In the genomic region with DNA sequence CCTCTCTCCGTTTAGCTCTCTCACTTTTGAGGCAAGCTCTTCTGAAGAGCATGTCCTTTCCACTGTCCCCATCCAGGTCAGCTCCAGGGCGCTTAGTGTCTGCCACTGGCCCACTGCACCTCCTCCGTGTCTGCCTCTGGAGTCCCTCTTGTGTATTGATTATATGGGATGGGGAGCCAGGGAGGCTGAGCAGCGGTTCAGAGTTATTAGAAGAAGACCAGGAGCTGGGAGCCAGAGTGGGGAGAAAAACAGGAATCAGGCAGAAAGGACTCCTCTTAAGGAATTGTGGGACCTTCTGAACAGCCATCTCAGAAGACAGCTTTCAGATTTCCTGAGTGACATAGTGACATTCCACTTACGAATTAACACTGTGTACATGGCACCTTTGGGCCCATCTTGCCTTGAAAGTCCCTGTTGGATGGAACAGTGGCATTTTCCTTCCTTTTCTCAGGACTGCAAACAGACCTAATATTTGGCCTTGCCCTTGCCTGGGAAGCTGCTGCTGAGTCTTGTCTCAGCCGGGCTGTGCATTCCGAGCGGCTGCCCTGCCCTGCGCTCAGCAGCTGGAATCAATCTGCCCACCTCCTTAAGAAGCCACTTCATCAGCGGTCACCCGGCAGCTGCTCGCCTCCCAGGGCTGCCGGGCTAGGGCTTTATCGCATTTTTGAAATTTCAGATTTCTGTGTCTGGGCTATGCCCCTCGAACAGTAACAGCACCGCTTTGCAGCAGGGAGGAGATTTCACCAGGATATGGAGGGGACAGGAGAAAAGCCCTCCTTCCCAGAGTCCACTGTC, we compare ENCODE assay signal across 2 cellular contexts.
A peak's percentile ranks its signal among the peaks of the same experiment; 100 is the strongest.
TF ChIP-seq lines count a peak whose summit lies in the region.

No MANE protein-coding gene starts in this region.

TF ChIP-seq in HEK293, 187 proteins besides CTCF, POLR2A, EP300 and RAD21 (continued from another document):
- TF ChIP-seq, protein P1, sequence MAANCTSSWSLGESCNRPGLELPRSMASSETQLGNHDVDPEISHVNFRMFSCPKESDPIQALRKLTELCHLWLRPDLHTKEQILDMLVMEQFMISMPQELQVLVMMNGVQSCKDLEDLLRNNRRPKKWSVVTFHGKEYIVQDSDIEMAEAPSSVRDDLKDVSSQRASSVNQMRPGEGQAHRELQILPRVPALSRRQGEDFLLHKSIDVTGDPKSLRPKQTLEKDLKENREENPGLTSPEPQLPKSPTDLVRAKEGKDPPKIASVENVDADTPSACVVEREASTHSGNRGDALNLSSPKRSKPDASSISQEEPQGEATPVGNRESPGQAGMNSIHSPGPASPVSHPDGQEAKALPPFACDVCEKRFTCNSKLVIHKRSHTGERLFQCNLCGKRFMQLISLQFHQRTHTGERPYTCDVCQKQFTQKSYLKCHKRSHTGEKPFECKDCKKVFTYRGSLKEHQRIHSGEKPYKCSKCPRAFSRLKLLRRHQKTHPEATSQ (tag by site-specific recombination; IDR thresholded peaks at IDR 0.05): no peak
- no peak for TF ChIP-seq ZNF23 (tag by site-specific recombination; IDR thresholded peaks at IDR 0.05; ENCODE audit: borderline replicate concordance)
- no peak for TF ChIP-seq KLF7 (tag by site-specific recombination; IDR thresholded peaks at IDR 0.05; ENCODE audit: borderline replicate concordance)
- no peak for TF ChIP-seq ZNF747 (tag by site-specific recombination; IDR thresholded peaks at IDR 0.05)
- TF ChIP-seq ZNF140 (tag by site-specific recombination; IDR thresholded peaks at IDR 0.05): no peak
- no peak for TF ChIP-seq ZNF529 (tag by site-specific recombination; IDR thresholded peaks at IDR 0.05; ENCODE audit: insufficient replicate concordance)
- TF ChIP-seq ZBTB1 (tag by site-specific recombination; IDR thresholded peaks at IDR 0.05): no peak
- TF ChIP-seq ZFP37 (tag by site-specific recombination; IDR thresholded peaks at IDR 0.05): no peak
- peak; percentile 13; the same call in 1 of the 2 replicates for TF ChIP-seq OSR2 (tag by site-specific recombination; IDR thresholded peaks at IDR 0.05)
- no peak for TF ChIP-seq TRIM28 (IDR thresholded peaks at IDR 0.05; ENCODE audit: borderline replicate concordance, low read length)
- TF ChIP-seq YY1 (tag by site-specific recombination; IDR thresholded peaks at IDR 0.05): no peak
- peak; percentile 28; the same call in 1 of the 2 replicates for TF ChIP-seq ZBTB17 (tag by site-specific recombination; IDR thresholded peaks at IDR 0.05)
- TF ChIP-seq ZNF76 (tag by site-specific recombination; IDR thresholded peaks at IDR 0.05; ENCODE audit: borderline replicate concordance, low read depth): peak; percentile 36; the same call in 1 of the 2 replicates
- no peak for TF ChIP-seq ZSCAN30 (tag by site-specific recombination; IDR thresholded peaks at IDR 0.05)
- TF ChIP-seq ZNF791 (tag by site-specific recombination; IDR thresholded peaks at IDR 0.05): no peak
- no peak for TF ChIP-seq SALL2 (tag by site-specific recombination; IDR thresholded peaks at IDR 0.05; ENCODE audit: borderline replicate concordance)
- TF ChIP-seq ZNF792 (tag by site-specific recombination; IDR thresholded peaks at IDR 0.05): no peak
- TF ChIP-seq, protein P2, sequence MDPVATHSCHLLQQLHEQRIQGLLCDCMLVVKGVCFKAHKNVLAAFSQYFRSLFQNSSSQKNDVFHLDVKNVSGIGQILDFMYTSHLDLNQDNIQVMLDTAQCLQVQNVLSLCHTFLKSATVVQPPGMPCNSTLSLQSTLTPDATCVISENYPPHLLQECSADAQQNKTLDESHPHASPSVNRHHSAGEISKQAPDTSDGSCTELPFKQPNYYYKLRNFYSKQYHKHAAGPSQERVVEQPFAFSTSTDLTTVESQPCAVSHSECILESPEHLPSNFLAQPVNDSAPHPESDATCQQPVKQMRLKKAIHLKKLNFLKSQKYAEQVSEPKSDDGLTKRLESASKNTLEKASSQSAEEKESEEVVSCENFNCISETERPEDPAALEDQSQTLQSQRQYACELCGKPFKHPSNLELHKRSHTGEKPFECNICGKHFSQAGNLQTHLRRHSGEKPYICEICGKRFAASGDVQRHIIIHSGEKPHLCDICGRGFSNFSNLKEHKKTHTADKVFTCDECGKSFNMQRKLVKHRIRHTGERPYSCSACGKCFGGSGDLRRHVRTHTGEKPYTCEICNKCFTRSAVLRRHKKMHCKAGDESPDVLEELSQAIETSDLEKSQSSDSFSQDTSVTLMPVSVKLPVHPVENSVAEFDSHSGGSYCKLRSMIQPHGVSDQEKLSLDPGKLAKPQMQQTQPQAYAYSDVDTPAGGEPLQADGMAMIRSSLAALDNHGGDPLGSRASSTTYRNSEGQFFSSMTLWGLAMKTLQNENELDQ (tag by site-specific recombination; IDR thresholded peaks at IDR 0.05; ENCODE audit: low read depth): no peak
- TF ChIP-seq EGR2 (tag by site-specific recombination; IDR thresholded peaks at IDR 0.05; ENCODE audit: low read depth): no peak
- no peak for TF ChIP-seq ZNF354C (tag by site-specific recombination; IDR thresholded peaks at IDR 0.05; ENCODE audit: borderline replicate concordance, low read depth)
- TF ChIP-seq ZNF571 (tag by site-specific recombination; IDR thresholded peaks at IDR 0.05): no peak
- TF ChIP-seq, protein P3, sequence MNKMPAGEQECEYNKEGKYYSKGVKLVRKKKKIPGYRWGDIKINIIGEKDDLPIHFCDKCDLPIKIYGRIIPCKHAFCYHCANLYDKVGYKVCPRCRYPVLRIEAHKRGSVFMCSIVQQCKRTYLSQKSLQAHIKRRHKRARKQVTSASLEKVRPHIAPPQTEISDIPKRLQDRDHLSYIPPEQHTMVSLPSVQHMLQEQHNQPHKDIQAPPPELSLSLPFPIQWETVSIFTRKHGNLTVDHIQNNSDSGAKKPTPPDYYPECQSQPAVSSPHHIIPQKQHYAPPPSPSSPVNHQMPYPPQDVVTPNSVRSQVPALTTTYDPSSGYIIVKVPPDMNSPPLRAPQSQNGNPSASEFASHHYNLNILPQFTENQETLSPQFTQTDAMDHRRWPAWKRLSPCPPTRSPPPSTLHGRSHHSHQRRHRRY (tag by site-specific recombination; IDR thresholded peaks at IDR 0.05): no peak
- peak; percentile 93 for TF ChIP-seq ZNF335 (tag by site-specific recombination; conservative IDR thresholded peaks at IDR 0.05)
- TF ChIP-seq TCF7L2 (IDR thresholded peaks at IDR 0.05; ENCODE audit: borderline replicate concordance, low read depth, low read length): no peak
- no peak for TF ChIP-seq ZNF169 (tag by site-specific recombination; IDR thresholded peaks at IDR 0.05)
- TF ChIP-seq ZNF223 (tag by site-specific recombination; IDR thresholded peaks at IDR 0.05): no peak
- no peak for TF ChIP-seq KLF1 (tag by site-specific recombination; IDR thresholded peaks at IDR 0.05)
- TF ChIP-seq ZNF626 (tag by site-specific recombination; IDR thresholded peaks at IDR 0.05): no peak
- no peak for TF ChIP-seq ZSCAN23 (tag by site-specific recombination; IDR thresholded peaks at IDR 0.05)
- TF ChIP-seq ZNF843 (tag by site-specific recombination; IDR thresholded peaks at IDR 0.05): no peak
- TF ChIP-seq, protein P4, sequence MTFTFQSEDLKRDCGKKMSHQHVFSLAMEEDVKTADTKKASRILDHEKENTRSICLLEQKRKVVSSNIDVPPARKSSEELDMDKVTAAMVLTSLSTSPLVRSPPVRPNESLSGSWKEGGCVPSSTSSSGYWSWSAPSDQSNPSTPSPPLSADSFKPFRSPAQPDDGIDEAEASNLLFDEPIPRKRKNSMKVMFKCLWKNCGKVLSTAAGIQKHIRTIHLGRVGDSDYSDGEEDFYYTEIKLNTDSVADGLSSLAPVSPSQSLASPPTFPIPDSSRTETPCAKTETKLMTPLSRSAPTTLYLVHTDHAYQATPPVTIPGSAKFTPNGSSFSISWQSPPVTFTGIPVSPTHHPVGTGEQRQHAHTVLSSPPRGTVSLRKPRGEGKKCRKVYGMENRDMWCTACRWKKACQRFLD (tag by site-specific recombination; IDR thresholded peaks at IDR 0.05): no peak

TF ChIP-seq in liver, 16 proteins besides CTCF, POLR2A, EP300 and RAD21 (continued from another document):
- TF ChIP-seq, protein P5, sequence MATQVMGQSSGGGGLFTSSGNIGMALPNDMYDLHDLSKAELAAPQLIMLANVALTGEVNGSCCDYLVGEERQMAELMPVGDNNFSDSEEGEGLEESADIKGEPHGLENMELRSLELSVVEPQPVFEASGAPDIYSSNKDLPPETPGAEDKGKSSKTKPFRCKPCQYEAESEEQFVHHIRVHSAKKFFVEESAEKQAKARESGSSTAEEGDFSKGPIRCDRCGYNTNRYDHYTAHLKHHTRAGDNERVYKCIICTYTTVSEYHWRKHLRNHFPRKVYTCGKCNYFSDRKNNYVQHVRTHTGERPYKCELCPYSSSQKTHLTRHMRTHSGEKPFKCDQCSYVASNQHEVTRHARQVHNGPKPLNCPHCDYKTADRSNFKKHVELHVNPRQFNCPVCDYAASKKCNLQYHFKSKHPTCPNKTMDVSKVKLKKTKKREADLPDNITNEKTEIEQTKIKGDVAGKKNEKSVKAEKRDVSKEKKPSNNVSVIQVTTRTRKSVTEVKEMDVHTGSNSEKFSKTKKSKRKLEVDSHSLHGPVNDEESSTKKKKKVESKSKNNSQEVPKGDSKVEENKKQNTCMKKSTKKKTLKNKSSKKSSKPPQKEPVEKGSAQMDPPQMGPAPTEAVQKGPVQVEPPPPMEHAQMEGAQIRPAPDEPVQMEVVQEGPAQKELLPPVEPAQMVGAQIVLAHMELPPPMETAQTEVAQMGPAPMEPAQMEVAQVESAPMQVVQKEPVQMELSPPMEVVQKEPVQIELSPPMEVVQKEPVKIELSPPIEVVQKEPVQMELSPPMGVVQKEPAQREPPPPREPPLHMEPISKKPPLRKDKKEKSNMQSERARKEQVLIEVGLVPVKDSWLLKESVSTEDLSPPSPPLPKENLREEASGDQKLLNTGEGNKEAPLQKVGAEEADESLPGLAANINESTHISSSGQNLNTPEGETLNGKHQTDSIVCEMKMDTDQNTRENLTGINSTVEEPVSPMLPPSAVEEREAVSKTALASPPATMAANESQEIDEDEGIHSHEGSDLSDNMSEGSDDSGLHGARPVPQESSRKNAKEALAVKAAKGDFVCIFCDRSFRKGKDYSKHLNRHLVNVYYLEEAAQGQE (IDR thresholded peaks at IDR 0.05): no peak
- TF ChIP-seq EGR1 (IDR thresholded peaks at IDR 0.05; ENCODE audit: low read depth in 2 of 2): no peak
- TF ChIP-seq, protein P6, sequence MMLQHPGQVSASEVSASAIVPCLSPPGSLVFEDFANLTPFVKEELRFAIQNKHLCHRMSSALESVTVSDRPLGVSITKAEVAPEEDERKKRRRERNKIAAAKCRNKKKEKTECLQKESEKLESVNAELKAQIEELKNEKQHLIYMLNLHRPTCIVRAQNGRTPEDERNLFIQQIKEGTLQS (IDR thresholded peaks at IDR 0.05): no peak
- TF ChIP-seq SP1 (IDR thresholded peaks at IDR 0.05): no peak
- no peak for TF ChIP-seq NR2F2 (IDR thresholded peaks at IDR 0.05)
